8 cellular contexts compared by ENCODE assay signal in genomic region chrX:54439967-54440871, GRCh38. TPM values are rescaled to one million over a fixed set of nuclear protein-coding genes. Genes with fewer than 3 reads are reported as not detected.
DNase-seq lines count a peak whose midpoint lies in the region; ATAC-seq and TF ChIP-seq lines count a peak whose summit lies in the region.

Gene TSR2 (plus strand): TSS chrX:54440404. CDS start chrX:54440422, 18 bp downstream.

- H3K27me3 ChIP-seq in liver (ENCODE audit: control insufficient read depth in 4 of 4, insufficient read depth in 4 of 4, low read length in 3 of 4) = no peaks in the 10 kb centered on the region

- ATAC-seq in GM19351 (IDR thresholded peaks at IDR 0.05; ENCODE audit: unreplicated experiment) (peak; percentile 97), HG03520 (IDR thresholded peaks at IDR 0.05; ENCODE audit: unreplicated experiment) (peak; percentile 98)

- DNase-seq in NCI-H526 (lab: John Stamatoyannopoulos, UW) (peak; percentile 72 to 88), dermis blood vessel endothelial cell (peak; percentile 88)
- DNase-seq in activated CD4-positive, alpha-beta T cell treated with anti-CD3 and anti-CD28 coated beads, Interleukin-2, amount 50 U/mL, for 1 hour = peak; percentile 70
- peak; percentile 74 for DNase-seq in stimulated activated CD4-positive, alpha-beta T cell treated with anti-CD3 and anti-CD28 coated beads, Interleukin-4, amount 100 ng/mL, for 1 hour

- peak within 1 kb of the TSS; percentile 43 to 69 for H3K9ac ChIP-seq in liver (ENCODE audit: low read depth in 1 of 2, low read length in 2 of 2)

- H3K9me3 ChIP-seq in liver (ENCODE audit: control insufficient read depth in 4 of 4, low read length in 3 of 4) = no peaks in the 10 kb centered on the region

- TF ChIP-seq RAD21 in liver (IDR thresholded peaks at IDR 0.05) = peak; percentile 68 to 75

- H3K36me3 ChIP-seq in liver (ENCODE audit: control insufficient read depth in 4 of 4, insufficient read depth in 3 of 4, low read depth in 1 of 4, low read length in 3 of 4) = peaks cover 0 to 10% (median 2%) of the 10 kb centered on the region in 4 donors

- peaks cover 1 to 24% (median 14%) of the 10 kb centered on the region in 4 donors for H3K4me1 ChIP-seq in liver (ENCODE audit: control insufficient read depth in 4 of 4, insufficient read depth in 4 of 4, low read length in 3 of 4)

- WGBS in liver = under 1% methylated on average over 40 of the region's 40 CpGs

- H3K27ac ChIP-seq in C4-2B (peak within 1 kb of the TSS; percentile 84), liver (ENCODE audit: low read depth in 1 of 2, low read length in 2 of 2) (peak within 1 kb of the TSS in 1 of 2 donors; percentile 54)

- peak within 1 kb of the TSS; percentile 86 to 94 (median 89) for H3K4me3 ChIP-seq in liver (ENCODE audit: low read depth in 1 of 3, low read length in 3 of 3)

- TF ChIP-seq CTCF in C4-2B (conservative IDR thresholded peaks at IDR 0.05) (peak; percentile 49), liver (IDR thresholded peaks at IDR 0.05; ENCODE audit: low read depth, low read length, missing input control) (peak; percentile 29)

TF ChIP-seq in liver, 16 proteins besides CTCF, POLR2A, EP300 and RAD21:
- TF ChIP-seq GABPA (IDR thresholded peaks at IDR 0.05 in 1 of 2, conservative IDR thresholded peaks at IDR 0.05 in 1 of 2) (peak in 1 of 2 donors; percentile 55), JUND (IDR thresholded peaks at IDR 0.05) (no peak), REST (IDR thresholded peaks at IDR 0.05) (no peak), ZBTB33 (IDR thresholded peaks at IDR 0.05) (peak; percentile 24), YY1 (IDR thresholded peaks at IDR 0.05) (peak; percentile 97), MAX (IDR thresholded peaks at IDR 0.05) (peak; percentile 60), FOXA1 (IDR thresholded peaks at IDR 0.05) (no peak), TAF1 (conservative IDR thresholded peaks at IDR 0.05) (peak; percentile 25), EGR1 (IDR thresholded peaks at IDR 0.05; ENCODE audit: low read depth in 2 of 2) (peak in 1 of 2 donors; percentile 27), RXRA (IDR thresholded peaks at IDR 0.05) (peak in 1 of 2 donors; percentile 16)
TF ChIP-seq in liver: peak in this region for 7.

RNA-seq across cellular contexts. Expression of gene TSR2, which starts in this region (rescaled TPM):
- total RNA-seq in dermis blood vessel endothelial cell = 13.3 and 17.5 TPM in 2 replicates
- total RNA-seq in liver = 1 to 10 TPM; 7.9 to 8.8 TPM
- polyA plus RNA-seq in liver = 10 to 100 TPM; 19.4 to 22.1 TPM
